In the genomic region with DNA sequence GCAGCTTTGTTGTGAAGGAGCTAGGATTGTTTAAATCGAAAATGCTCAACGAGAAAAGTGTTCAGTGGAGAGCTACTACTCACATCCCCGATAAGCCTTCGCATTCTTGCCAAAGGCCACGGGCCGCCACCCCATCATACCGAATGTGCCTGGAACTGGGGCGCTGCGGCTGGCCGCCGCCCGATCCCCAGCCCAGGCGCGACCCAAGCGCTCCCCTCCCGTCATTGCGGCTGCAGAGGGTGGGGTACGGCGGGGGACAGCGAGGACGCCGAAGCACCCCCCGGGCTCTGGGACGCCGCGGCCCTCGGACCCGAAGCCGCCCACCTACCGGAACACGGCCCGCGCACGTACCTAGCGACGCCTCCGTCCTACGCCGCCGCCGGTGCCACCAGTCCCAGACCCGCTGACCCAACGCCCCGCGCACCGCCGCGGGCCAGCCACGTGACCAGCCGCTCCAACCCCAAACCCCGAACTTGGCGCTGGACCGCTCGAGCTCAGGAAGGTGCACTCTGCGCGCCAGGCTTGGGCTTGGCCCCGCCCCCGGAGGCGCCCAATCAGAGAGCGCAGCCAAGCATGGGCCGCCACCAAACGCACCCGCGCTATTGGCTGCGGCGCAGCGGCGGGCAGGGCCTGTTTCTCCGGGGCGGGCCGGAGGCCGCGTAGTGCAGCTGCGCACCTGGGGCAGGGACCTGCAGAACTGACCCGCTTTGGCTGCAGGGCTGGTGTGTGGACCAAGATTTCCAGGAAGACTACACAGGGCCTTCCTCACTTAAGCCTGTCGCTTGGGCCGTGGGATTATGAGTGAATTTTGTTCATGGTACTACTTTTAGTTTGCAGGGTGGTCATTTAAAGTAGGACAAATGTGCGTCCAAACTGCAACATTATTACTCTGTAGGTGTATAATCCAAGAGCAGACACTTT, we compare ENCODE assay signal across 8 cellular contexts. TPM values are rescaled to one million over a fixed set of nuclear protein-coding genes. Genes with fewer than 3 reads are reported as not detected.
A peak's percentile ranks its signal among the peaks of the same experiment; 100 is the strongest.
DNase-seq lines count a peak whose midpoint lies in the region; ATAC-seq and TF ChIP-seq lines count a peak whose summit lies in the region.

A gene (minus strand): TSS at position 530 of the 921 bp plus-strand sequence. CDS start 7,569 bp downstream, outside the sequence.

- H3K27me3 ChIP-seq in Panc1 (ENCODE audit: control insufficient read depth, insufficient read depth, low read length) (no peaks in the 10 kb centered on the region), muscle layer of duodenum (ENCODE audit: low read depth, low read length) (no peaks in the 10 kb centered on the region)

- H3K4me3 ChIP-seq in Panc1 (ENCODE audit: low read depth in 2 of 2, low read length in 2 of 2) (peak within 1 kb of the TSS; percentile 73 to 79), muscle layer of duodenum (ENCODE audit: low read depth in 1 of 2, low read length in 2 of 2) (peak within 1 kb of the TSS; percentile 82 to 89)

- CTCF ChIA-PET in Panc1 (lab: Charles Lee), result no interaction called here

- H3K4me1 ChIP-seq in Panc1 (ENCODE audit: control insufficient read depth, insufficient read depth, low read length) (peaks cover 7% of the 10 kb centered on the region; the same call in 1 of the 2 replicates), muscle layer of duodenum (ENCODE audit: control insufficient read depth in 1 of 2, insufficient read depth in 2 of 2, low read length in 2 of 2) (peaks cover 3 to 14% of the 10 kb centered on the region in 2 donors)

- POLR2A ChIA-PET in Panc1 (lab: Charles Lee), result no interaction called here

- peak within 1 kb of the TSS; percentile 72 for H3K27ac ChIP-seq in Panc1 (ENCODE audit: low read length)
- peak within 1 kb of the TSS; percentile 51 for H3K27ac ChIP-seq in muscle layer of duodenum (ENCODE audit: low read length)

- in situ Hi-C loops in KBM-7 (cut with MboI; ENCODE audit: low pct_unique_long_range_greater_than_20kb, low sequenced_read_pairs), result no loop called here
- in situ Hi-C loops in Panc1 (cut with HindIII; ENCODE audit: low pct_unique_long_range_greater_than_20kb, low sequenced_read_pairs), result no loop called here

- DNase-seq in DMS79 (lab: John Stamatoyannopoulos, UW) (peak; percentile 76), KBM-7 (peak; percentile 91), Panc1 (ENCODE audit: low read depth, low spot score) (peak; percentile 45)
- DNase-seq in activated T-cell treated with anti-CD3 and anti-CD28 coated beads, Interleukin-2, amount 50 U/mL, for 48 hours, result peak; percentile 95 to 96
- peak; percentile 79 for DNase-seq in stimulated activated CD8-positive, alpha-beta memory T cell treated with anti-CD3 and anti-CD28 coated beads, Interleukin-7, amount 100 ng/mL, for 24 hours (ENCODE audit: low read depth)

- intact Hi-C loops in Panc1 (cut with micrococcal nuclease; ENCODE audit: unreplicated experiment), result no loop called here

- no TSS peak for BruUV-seq in Panc1 (replicated peaks; lab: Mats Ljungman, UMichigan)

- ATAC-seq in GM21717 (IDR thresholded peaks at IDR 0.05; ENCODE audit: unreplicated experiment), result peak; percentile 97
- ATAC-seq in Panc1, result peak; percentile 100
- ATAC-seq in esophagus mucosa, result peak; percentile 100

- H3K36me3 ChIP-seq in Panc1 (ENCODE audit: control insufficient read depth, insufficient read depth, low read length) (no peaks in the 10 kb centered on the region), muscle layer of duodenum (ENCODE audit: control insufficient read depth in 1 of 2, insufficient read depth in 2 of 2, low read length in 2 of 2) (no peaks in the 10 kb centered on the region)

- H3K9me3 ChIP-seq in Panc1 (ENCODE audit: control insufficient read depth, insufficient read depth, low read depth, low read length) (no peaks in the 10 kb centered on the region), muscle layer of duodenum (ENCODE audit: control insufficient read depth in 1 of 2, low read length in 2 of 2) (no peaks in the 10 kb centered on the region)

- no peak for TF ChIP-seq CTCF in Panc1 (IDR thresholded peaks at IDR 0.05)

RNA-seq across cellular contexts. Expression of the gene that starts here (rescaled TPM):
- 21.7 TPM for total RNA-seq in Panc1 (2021; ENCODE audit: unreplicated experiment)
- polyA plus RNA-seq in Panc1 (2012; ENCODE audit: insufficient read length), result 22.1 TPM
- 67.1 TPM for total RNA-seq in esophagus mucosa

Comparison
In these comparisons a context has a peak if more than half of its experiments do, and no peak if none do; other contexts are left out.
1. Peak in every context shown above with its lines: DNase-seq, ATAC-seq, H3K4me3 ChIP-seq and H3K27ac ChIP-seq.
2. DNase-seq: peak in every context shown above with its lines; median percentile 96 in activated T-cell treated with anti-CD3 and anti-CD28 coated beads, Interleukin-2, amount 50 U/mL, for 48 hours; 91 in KBM-7; 79 in stimulated activated CD8-positive, alpha-beta memory T cell treated with anti-CD3 and anti-CD28 coated beads, Interleukin-7, amount 100 ng/mL, for 24 hours; 76 in DMS79; 45 in Panc1.